In the genomic region with DNA sequence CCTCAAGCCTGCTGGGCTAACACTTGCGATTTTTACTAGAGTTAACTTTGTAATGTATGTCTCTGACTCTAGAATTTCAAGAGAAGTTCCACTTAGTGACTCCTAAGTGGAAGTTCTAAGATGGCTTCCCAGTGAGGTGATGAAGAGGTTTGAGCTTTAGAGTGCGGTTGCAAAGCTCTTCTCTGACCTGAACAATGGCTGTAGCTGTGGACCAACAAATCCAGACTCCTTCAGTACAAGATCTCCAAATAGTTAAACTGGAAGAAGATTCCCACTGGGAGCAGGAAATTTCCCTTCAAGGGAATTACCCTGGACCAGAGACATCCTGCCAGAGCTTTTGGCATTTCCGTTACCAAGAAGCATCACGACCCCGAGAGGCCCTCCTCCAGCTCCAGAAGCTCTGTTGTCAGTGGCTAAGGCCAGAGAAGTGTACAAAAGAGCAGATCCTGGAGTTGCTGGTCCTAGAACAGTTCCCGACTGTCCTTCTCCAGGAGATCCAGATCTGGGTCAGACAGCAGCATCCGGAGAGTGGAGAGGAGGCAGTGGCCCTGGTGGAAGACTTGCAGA, we compare ENCODE assay signal across 8 cellular contexts. TPM values are rescaled to one million over a fixed set of nuclear protein-coding genes. Genes with fewer than 3 reads are reported as not detected.
DNase-seq lines count a peak whose midpoint lies in the region; ATAC-seq and TF ChIP-seq lines count a peak whose summit lies in the region.

No MANE protein-coding gene starts in this region.

- H3K4me3 Mint-ChIP-seq in endodermal cell, result peak overlapping the region; percentile 81

- H3K27me3 ChIP-seq in endodermal cell (ENCODE audit: control insufficient read depth, insufficient read depth, low read length, poor library complexity, severe bottlenecking) (peaks cover 24% of the 10 kb centered on the region), parathyroid adenoma (ENCODE audit: control insufficient read depth, insufficient read depth, low read length) (no peaks in the 10 kb centered on the region)

- DNase-seq in EL (peak; percentile 22), RKO (ENCODE audit: low spot score) (peak; percentile 65), endodermal cell (no peak), SHP77 treated with DMSO at 0.1 percent for 48 hours (lab: John Stamatoyannopoulos, UW) (no peak)
- DNase-seq in effector CD4-positive, alpha-beta T cell, result no peak

- ATAC-seq in HG02840 (IDR thresholded peaks at IDR 0.05; ENCODE audit: low FRiP score, unreplicated experiment), result no peak
- no peak for ATAC-seq in GM18520 (IDR thresholded peaks at IDR 0.05; ENCODE audit: unreplicated experiment)

- H3K27ac ChIP-seq in endodermal cell (ENCODE audit: low read depth, low read length) (no peak overlapping the region), parathyroid adenoma (peak overlapping the region; percentile 78)

- H3K9me3 Mint-ChIP-seq in endodermal cell, result no peaks in the 10 kb centered on the region

- 61 to 75% methylated on average over 4 to 7 of the region's 7 CpGs for WGBS in endodermal cell (ENCODE audit: insufficient coverage in 1 of 2, insufficient read length in 1 of 2), 2 experiments

- H3K4me2 ChIP-seq in parathyroid adenoma (ENCODE audit: low read length), result peak overlapping the region; percentile 79

- H3K27me3 Mint-ChIP-seq in endodermal cell (ENCODE audit: insufficient read depth), result peaks cover 17% of the 10 kb centered on the region

- H3K4me1 Mint-ChIP-seq in endodermal cell, result peaks cover 20% of the 10 kb centered on the region

- H3K4me3 ChIP-seq in endodermal cell (ENCODE audit: low read length) (peak overlapping the region; percentile 86), parathyroid adenoma (ENCODE audit: low read depth, low read length) (peak overlapping the region; percentile 76)

- H3K36me3 Mint-ChIP-seq in endodermal cell (ENCODE audit: low read depth), result peaks cover 8% of the 10 kb centered on the region

- no peaks in the 10 kb centered on the region for H3K4me1 ChIP-seq in endodermal cell (ENCODE audit: control insufficient read depth, insufficient read depth, low read length)
- H3K4me1 ChIP-seq in parathyroid adenoma, result no peaks in the 10 kb centered on the region

- peaks cover 11% of the 10 kb centered on the region for H3K36me3 ChIP-seq in endodermal cell (ENCODE audit: control insufficient read depth, insufficient read depth, low read length)
- H3K36me3 ChIP-seq in parathyroid adenoma (ENCODE audit: control insufficient read depth, insufficient read depth, low read length), result no peaks in the 10 kb centered on the region

- H3K79me2 ChIP-seq in parathyroid adenoma, result no peaks in the 10 kb centered on the region

- peak overlapping the region; percentile 7 for H3K9ac ChIP-seq in endodermal cell (ENCODE audit: extremely low read depth, low read length, poor library complexity, severe bottlenecking)
- no peak overlapping the region for H3K9ac ChIP-seq in parathyroid adenoma

- TF ChIP-seq CTCF in endodermal cell (conservative IDR thresholded peaks at IDR 0.05) (no peak), parathyroid adenoma (IDR thresholded peaks at IDR 0.05) (no peak)

- H3K27ac Mint-ChIP-seq in endodermal cell, result peak overlapping the region; percentile 87

- peak overlapping the region; percentile 94 for H2AFZ ChIP-seq in parathyroid adenoma

- H3K9me3 ChIP-seq in endodermal cell (ENCODE audit: control insufficient read depth, low read length), result no peaks in the 10 kb centered on the region
- H3K9me3 ChIP-seq in parathyroid adenoma (ENCODE audit: control insufficient read depth, low read length), result no peaks in the 10 kb centered on the region

RNA-seq across cellular contexts. Expression of gene WDR73, which starts 22.3 kb away (rescaled TPM):
- total RNA-seq in endodermal cell, result 10 to 100 TPM; 44.1 to 46.8 TPM
- polyA plus RNA-seq in endodermal cell (2013, experiment 1 of 2), result 37.9 TPM
- polyA plus RNA-seq in endodermal cell (2013, experiment 2 of 2), result 32.1 TPM

RNA-seq across cellular contexts. Expression of gene NMB, which starts 26.2 kb away (rescaled TPM):
- total RNA-seq in endodermal cell, result 1 to 10 TPM; 5.3 to 7.3 TPM
- 11.8 TPM for polyA plus RNA-seq in endodermal cell (2013, experiment 1 of 2)
- polyA plus RNA-seq in endodermal cell (2013, experiment 2 of 2), result 10.0 TPM

RNA-seq across cellular contexts. Expression of gene ZSCAN2, which starts 31.0 kb away (rescaled TPM):
- total RNA-seq in endodermal cell, result 10 to 100 TPM; 23.6 to 31.3 TPM
- 18.8 TPM for polyA plus RNA-seq in endodermal cell (2013, experiment 1 of 2)
- polyA plus RNA-seq in endodermal cell (2013, experiment 2 of 2), result 18.4 TPM

Comparison
In these comparisons a context has a peak if more than half of its experiments do, and no peak if none do; other contexts are left out.
1. DNase-seq: peak in EL (single experiment) and RKO (single experiment); none in endodermal cell (single experiment), effector CD4-positive, alpha-beta T cell (single experiment) and SHP77 treated with DMSO at 0.1 percent for 48 hours (single experiment).